Comparison of ENCODE assay signal across 14 cellular contexts in genomic region chr12:82412246-82412645, GRCh38.
"Had no signal": no experiment of that assay in that cellular context is flagged by ENCODE, and none has a peak within 500 bp of the region (broad histone marks: within the 10 kb centered on the region; RNA-seq: fewer than 3 reads in every experiment).

No MANE protein-coding gene starts in this region.

- H3K4me3 ChIP-seq: cardiac muscle cell, dorsolateral prefrontal cortex, esophagus muscularis mucosa, right lobe of liver, spleen had no signal

- ATAC-seq: activated T-helper 17 cell treated with anti-CD3 and anti-CD28 coated beads, Interleukin-2, amount 50 U/mL, for 72 hours; right lobe of liver; stimulated activated naive CD8-positive, alpha-beta T cell treated with anti-CD3 and anti-CD28 coated beads, Interleukin-15, amount 100 ng/mL, for 72 hours had no signal

- H3K4me3 Mint-ChIP-seq: activated naive CD4-positive, alpha-beta T cell treated with anti-CD3 and anti-CD28 coated beads for 36 hours; activated T-helper 17 cell treated with anti-CD3 and anti-CD28 coated beads, Interleukin-2, amount 50 U/mL, for 72 hours; stimulated activated naive CD8-positive, alpha-beta T cell treated with anti-CD3 and anti-CD28 coated beads, Interleukin-15, amount 100 ng/mL, for 72 hours had no signal

- DNase-seq: activated CD4-positive, alpha-beta T cell treated with anti-CD3 and anti-CD28 coated beads for 1 hour; activated CD4-positive, alpha-beta T cell treated with anti-CD3 and anti-CD28 coated beads, Interleukin-2, amount 50 U/mL, for 4 hours; activated naive CD4-positive, alpha-beta T cell treated with anti-CD3 and anti-CD28 coated beads for 36 hours; activated T-cell treated with anti-CD3 and anti-CD28 coated beads for 4 hours; dorsolateral prefrontal cortex; hippocampal formation; right lobe of liver; spleen; stimulated activated naive CD8-positive, alpha-beta T cell treated with anti-CD3 and anti-CD28 coated beads, Interleukin-15, amount 100 ng/mL, for 72 hours; T-helper 1 cell had no signal

- H3K4me1 Mint-ChIP-seq: activated T-helper 17 cell treated with anti-CD3 and anti-CD28 coated beads, Interleukin-2, amount 50 U/mL, for 72 hours; stimulated activated naive CD8-positive, alpha-beta T cell treated with anti-CD3 and anti-CD28 coated beads, Interleukin-15, amount 100 ng/mL, for 72 hours had no signal

- H3K27ac ChIP-seq: cardiac muscle cell, dorsolateral prefrontal cortex, esophagus muscularis mucosa, right lobe of liver, spleen had no signal

- H3K9me3 ChIP-seq: esophagus muscularis mucosa, right lobe of liver, spleen had no signal

- H3K27me3 ChIP-seq: cardiac muscle cell, dorsolateral prefrontal cortex, esophagus muscularis mucosa, right lobe of liver, spleen had no signal

- H3K36me3 ChIP-seq: cardiac muscle cell, right lobe of liver had no signal

- H3K27ac Mint-ChIP-seq: activated naive CD4-positive, alpha-beta T cell treated with anti-CD3 and anti-CD28 coated beads for 36 hours; activated T-helper 17 cell treated with anti-CD3 and anti-CD28 coated beads, Interleukin-2, amount 50 U/mL, for 72 hours; progenitor cell of endocrine pancreas; stimulated activated naive CD8-positive, alpha-beta T cell treated with anti-CD3 and anti-CD28 coated beads, Interleukin-15, amount 100 ng/mL, for 72 hours had no signal

- H3K4me1 ChIP-seq: esophagus muscularis mucosa, right lobe of liver, spleen had no signal

- H3K9me3 Mint-ChIP-seq: activated naive CD4-positive, alpha-beta T cell treated with anti-CD3 and anti-CD28 coated beads for 36 hours; activated T-helper 17 cell treated with anti-CD3 and anti-CD28 coated beads, Interleukin-2, amount 50 U/mL, for 72 hours; stimulated activated naive CD8-positive, alpha-beta T cell treated with anti-CD3 and anti-CD28 coated beads, Interleukin-15, amount 100 ng/mL, for 72 hours had no signal

- H3K27me3 Mint-ChIP-seq: activated T-helper 17 cell treated with anti-CD3 and anti-CD28 coated beads, Interleukin-2, amount 50 U/mL, for 72 hours; progenitor cell of endocrine pancreas; stimulated activated naive CD8-positive, alpha-beta T cell treated with anti-CD3 and anti-CD28 coated beads, Interleukin-15, amount 100 ng/mL, for 72 hours had no signal
